1 cellular context compared by ENCODE assay signal in genomic region chr6:41593451-41594238, GRCh38.
TF ChIP-seq lines count a peak whose summit lies in the region.

No MANE protein-coding gene starts in this region.

TF ChIP-seq in HepG2, 621 proteins besides CTCF, POLR2A, EP300 and RAD21 (continues in another document):
- TF ChIP-seq MAFF (IDR thresholded peaks at IDR 0.05; ENCODE audit: low read depth, low read length) (no peak), ZNF800 (CRISPR knock-in tag; IDR thresholded peaks at IDR 0.05) (no peak), RBM22 (optimal IDR thresholded peaks at IDR 0.05; ENCODE audit: low read length) (peak; percentile 98), ZC3H4 (CRISPR knock-in tag; IDR thresholded peaks at IDR 0.05; ENCODE audit: borderline replicate concordance) (no peak), FLYWCH1 (CRISPR knock-in tag; IDR thresholded peaks at IDR 0.05) (no peak), POLR2G (IDR thresholded peaks at IDR 0.05; ENCODE audit: low read depth, low read length) (peak; percentile 35; the same call in 1 of the 2 replicates), RFX5 (IDR thresholded peaks at IDR 0.05; ENCODE audit: low read depth, low read length) (no peak), ZNF513 (CRISPR knock-in tag; conservative IDR thresholded peaks at IDR 0.05) (no peak), TRIM22 (IDR thresholded peaks at IDR 0.05) (no peak), ZNF768 (CRISPR knock-in tag; IDR thresholded peaks at IDR 0.05) (peak; percentile 23; the same call in 1 of the 2 replicates), ZFP1 (CRISPR knock-in tag; IDR thresholded peaks at IDR 0.05) (no peak), TFAP4 (IDR thresholded peaks at IDR 0.05; ENCODE audit: borderline replicate concordance, low read depth) (no peak), CSRNP2 (CRISPR knock-in tag; conservative IDR thresholded peaks at IDR 0.05; ENCODE audit: low read depth) (no peak), KDM4B (CRISPR knock-in tag; IDR thresholded peaks at IDR 0.05) (no peak), TFDP2 (CRISPR knock-in tag; IDR thresholded peaks at IDR 0.05) (no peak), YEATS4 (CRISPR knock-in tag; IDR thresholded peaks at IDR 0.05; ENCODE audit: borderline replicate concordance) (no peak), ZNF790 (CRISPR knock-in tag; IDR thresholded peaks at IDR 0.05; ENCODE audit: borderline replicate concordance) (no peak), ATF4 (CRISPR knock-in tag; IDR thresholded peaks at IDR 0.05) (no peak), ZNF230 (CRISPR knock-in tag; IDR thresholded peaks at IDR 0.05) (no peak), HOXA5 (CRISPR knock-in tag; IDR thresholded peaks at IDR 0.05) (no peak), AGO2 (optimal IDR thresholded peaks at IDR 0.05; ENCODE audit: low read depth, low read length) (peak; percentile 80), FOXA3 (CRISPR knock-in tag; IDR thresholded peaks at IDR 0.05) (no peak), STAT6 (CRISPR knock-in tag; IDR thresholded peaks at IDR 0.05; ENCODE audit: borderline replicate concordance) (no peak), HNRNPK (IDR thresholded peaks at IDR 0.05; ENCODE audit: low read depth, low read length, poor library complexity, severe bottlenecking) (no peak), BRD4 (CRISPR knock-in tag; IDR thresholded peaks at IDR 0.05) (no peak), TFDP1 (CRISPR knock-in tag; IDR thresholded peaks at IDR 0.05; ENCODE audit: borderline replicate concordance) (no peak), ATF7 (IDR thresholded peaks at IDR 0.05) (no peak), ATF7 (CRISPR knock-in tag; IDR thresholded peaks at IDR 0.05) (no peak), SNAPC4 (CRISPR knock-in tag; IDR thresholded peaks at IDR 0.05) (no peak), ZNF567 (CRISPR knock-in tag; IDR thresholded peaks at IDR 0.05; ENCODE audit: borderline replicate concordance) (no peak), IKZF1 (IDR thresholded peaks at IDR 0.05) (no peak), NFE2L1 (CRISPR knock-in tag; IDR thresholded peaks at IDR 0.05; ENCODE audit: borderline replicate concordance) (no peak), ZNF609 (CRISPR knock-in tag; IDR thresholded peaks at IDR 0.05; ENCODE audit: borderline replicate concordance) (no peak)
